In genomic region chr7:122535086-122535485, GRCh38 we compare ENCODE assay signal across 33 cellular contexts.
"Had no signal": no experiment of that assay in that cellular context is flagged by ENCODE, and none has a peak within 500 bp of the region (broad histone marks: within the 10 kb centered on the region; RNA-seq: fewer than 3 reads in every experiment).

No MANE protein-coding gene starts in this region.

- H3K27me3 Mint-ChIP-seq: activated naive CD4-positive, alpha-beta T cell treated with anti-CD3 and anti-CD28 coated beads, Interleukin-2, amount 50 U/mL, for 24 hours; activated naive CD8-positive, alpha-beta T cell treated with anti-CD3 and anti-CD28 coated beads, Interleukin-2, amount 50 U/mL, for 24 hours; T-helper 17 cell had no signal

- H3K9me3 ChIP-seq: Peyer's patch, SJSA1 had no signal

- H3K9me3 Mint-ChIP-seq: activated naive CD8-positive, alpha-beta T cell treated with anti-CD3 and anti-CD28 coated beads, Interleukin-2, amount 50 U/mL, for 24 hours; activated T-helper 1 cell treated with anti-CD3 and anti-CD28 coated beads, Interleukin-12 subunit alpha, Interleukin-12 subunit beta, Interleukin-2, Interleukin-4 antibody, amounts not matched to agents 30 ng/mL and 10 ng/mL and 1 ng/mL, durations not matched to agents 14 hours and 24 hours and 36 hours; brain; WTC11 had no signal

- H3K27me3 ChIP-seq: Peyer's patch, SJSA1 had no signal

- DNase-seq: activated CD4-positive, alpha-beta T cell treated with anti-CD3 and anti-CD28 coated beads for 48 hours; activated CD4-positive, alpha-beta T cell treated with anti-CD3 and anti-CD28 coated beads, Interleukin-2, amount 50 U/mL, for 4 hours; activated CD4-positive, CD25-positive, alpha-beta regulatory T cell treated with anti-CD3 and anti-CD28 coated beads, Interleukin-2, amount 50 U/mL, for 72 hours; activated CD8-positive, alpha-beta memory T cell treated with anti-CD3 and anti-CD28 coated beads, Interleukin-2, amount 50 U/mL, for 48 hours; activated CD8-positive, alpha-beta T cell treated with anti-CD3 and anti-CD28 coated beads, Interleukin-2, amount 10 ng/mL, durations not matched to agents 7 days and 5 days; activated effector memory CD4-positive, alpha-beta T cell treated with Interleukin-2 at 50 U/mL for 16 hours; activated naive CD4-positive, alpha-beta T cell; activated naive CD8-positive, alpha-beta T cell treated with anti-CD3 and anti-CD28 coated beads, Interleukin-2, amount 50 U/mL, for 24 hours; activated T-cell treated with anti-CD3 and anti-CD28 coated beads, Interleukin-2, amount 50 U/mL, for 1 hour; amygdala; IMR-90; Kasumi-1; KBM-7; NCI-H1048; NCI-H146; NCI-H187 treated with DMSO at 0.1 percent for 48 hours; NCI-H2081 treated with DMSO at 0.1 percent for 48 hours; NCI-H2171 treated with DMSO at 0.1 percent for 48 hours; NCI-H226; NCI-H526; NCI-H82; NK-92 treated with Interleukin-12 subunit alpha and Interleukin-12 subunit beta, amount 100 ng/mL, for 24 hours; OCI-M1; Peyer's patch; SHP77; T-helper 17 cell; T-helper 9 cell had no signal

- H3K36me3 ChIP-seq: Peyer's patch, SJSA1 had no signal

- H3K27ac Mint-ChIP-seq: activated CD8-positive, alpha-beta T cell treated with anti-CD3 and anti-CD28 coated beads, Interleukin-2, amount 10 ng/mL, durations not matched to agents 7 days and 5 days; activated naive CD4-positive, alpha-beta T cell treated with anti-CD3 and anti-CD28 coated beads, Interleukin-2, amount 50 U/mL, for 24 hours; activated naive CD8-positive, alpha-beta T cell treated with anti-CD3 and anti-CD28 coated beads, Interleukin-2, amount 50 U/mL, for 24 hours; activated T-helper 1 cell treated with anti-CD3 and anti-CD28 coated beads, Interleukin-12 subunit alpha, Interleukin-12 subunit beta, Interleukin-2, Interleukin-4 antibody, amounts not matched to agents 30 ng/mL and 10 ng/mL and 1 ng/mL, durations not matched to agents 14 hours and 24 hours and 36 hours; brain; T-helper 17 cell; WTC11 had no signal

- FAIRE-seq: astrocyte had no signal

- H3K36me3 Mint-ChIP-seq: activated naive CD4-positive, alpha-beta T cell treated with anti-CD3 and anti-CD28 coated beads, Interleukin-2, amount 50 U/mL, for 24 hours; brain; WTC11 had no signal

- H3K4me1 Mint-ChIP-seq: activated naive CD4-positive, alpha-beta T cell treated with anti-CD3 and anti-CD28 coated beads, Interleukin-2, amount 50 U/mL, for 24 hours; activated naive CD8-positive, alpha-beta T cell treated with anti-CD3 and anti-CD28 coated beads, Interleukin-2, amount 50 U/mL, for 24 hours; T-helper 17 cell had no signal

- H3K4me3 ChIP-seq: Peyer's patch, SJSA1 had no signal

- H3K4me3 Mint-ChIP-seq: activated CD8-positive, alpha-beta T cell treated with anti-CD3 and anti-CD28 coated beads, Interleukin-2, amount 10 ng/mL, durations not matched to agents 7 days and 5 days; activated naive CD4-positive, alpha-beta T cell treated with anti-CD3 and anti-CD28 coated beads, Interleukin-2, amount 50 U/mL, for 24 hours; activated naive CD8-positive, alpha-beta T cell treated with anti-CD3 and anti-CD28 coated beads, Interleukin-2, amount 50 U/mL, for 24 hours; activated T-helper 1 cell treated with anti-CD3 and anti-CD28 coated beads, Interleukin-12 subunit alpha, Interleukin-12 subunit beta, Interleukin-2, Interleukin-4 antibody, amounts not matched to agents 30 ng/mL and 10 ng/mL and 1 ng/mL, durations not matched to agents 14 hours and 24 hours and 36 hours; brain; T-helper 17 cell; WTC11 had no signal

- ATAC-seq: activated CD8-positive, alpha-beta T cell treated with anti-CD3 and anti-CD28 coated beads, Interleukin-2, amount 10 ng/mL, durations not matched to agents 7 days and 5 days; activated naive CD8-positive, alpha-beta T cell treated with anti-CD3 and anti-CD28 coated beads, Interleukin-2, amount 50 U/mL, for 24 hours; T-helper 17 cell; WTC11 had no signal

- H3K4me1 ChIP-seq: Peyer's patch, SJSA1 had no signal

- H3K27ac ChIP-seq: Peyer's patch, SJSA1 had no signal
